ENCODE assay signal across 1 cellular context in genomic region chr4:970854-971520, GRCh38.
TF ChIP-seq lines count a peak whose summit lies in the region.

No MANE protein-coding gene starts in this region.

TF ChIP-seq in HCT116, 20 proteins besides CTCF, POLR2A, EP300 and RAD21 (continued from another document):
- TF ChIP-seq TCF7L2 (IDR thresholded peaks at IDR 0.05; ENCODE audit: borderline replicate concordance, extremely low read depth, insufficient read depth, insufficient read length) (no peak), ATF3 (IDR thresholded peaks at IDR 0.05) (no peak), CEBPB (IDR thresholded peaks at IDR 0.05; ENCODE audit: low read depth) (no peak), REST (IDR thresholded peaks at IDR 0.05; ENCODE audit: low read depth) (no peak), SIN3A (IDR thresholded peaks at IDR 0.05; ENCODE audit: low read depth) (no peak)
